ENCODE assay signal across 8 cellular contexts in genomic region chr3:43155464-43156121, GRCh38. TPM values are rescaled to one million over a fixed set of nuclear protein-coding genes. Genes with fewer than 3 reads are reported as not detected.
DNase-seq lines count a peak whose midpoint lies in the region; ATAC-seq lines count a peak whose summit lies in the region.

No MANE protein-coding gene starts in this region.

- DNase-seq in Daoy (ENCODE audit: low read depth) (peak; percentile 75), NCI-H526 (lab: John Stamatoyannopoulos, UW) (peak; percentile 62 to 80), ecto neural progenitor cell (ENCODE audit: low spot score) (peak; percentile 70), medulla oblongata (ENCODE audit: extremely low spot score) (peak; percentile 81), NCI-H1105 treated with DMSO at 0.1 percent for 48 hours (lab: John Stamatoyannopoulos, UW) (no peak)
- DNase-seq in effector memory CD8-positive, alpha-beta T cell = no peak
- no peak for DNase-seq in activated effector memory CD4-positive, alpha-beta T cell treated with anti-CD3 and anti-CD28 coated beads, Interleukin-2, amount 50 U/mL, for 16 hours

- peaks cover 0 to 3% of the 10 kb centered on the region in 2 donors for H3K4me1 Mint-ChIP-seq in effector memory CD8-positive, alpha-beta T cell (ENCODE audit: low read depth in 2 of 2)

- ATAC-seq in HG03139 (IDR thresholded peaks at IDR 0.05; ENCODE audit: unreplicated experiment) = no peak
- no peak for ATAC-seq in effector memory CD8-positive, alpha-beta T cell (replicated peaks)

- peak overlapping the region in 1 of 2 donors; percentile 35 for H3K27ac Mint-ChIP-seq in effector memory CD8-positive, alpha-beta T cell

- peaks cover 0 to 18% of the 10 kb centered on the region in 2 donors for H3K27me3 Mint-ChIP-seq in effector memory CD8-positive, alpha-beta T cell

- H3K36me3 Mint-ChIP-seq in effector memory CD8-positive, alpha-beta T cell (ENCODE audit: insufficient read depth) = no peaks in the 10 kb centered on the region

- no peaks in the 10 kb centered on the region for H3K9me3 Mint-ChIP-seq in effector memory CD8-positive, alpha-beta T cell

- H3K4me3 Mint-ChIP-seq in effector memory CD8-positive, alpha-beta T cell = no peak overlapping the region

RNA-seq across cellular contexts. Expression of gene POMGNT2, which starts 49.7 kb away (rescaled TPM):
- total RNA-seq in Daoy (2014; rRNA removed; shearing (Covaris generic)) = 15.3 and 20.7 TPM in 2 replicates

Comparison
In these comparisons a context has a peak if more than half of its experiments do, and no peak if none do; other contexts are left out.
1. DNase-seq: peak in Daoy (single experiment), NCI-H526 (2 of 2), ecto neural progenitor cell (single experiment) and medulla oblongata (single experiment); none in NCI-H1105 treated with DMSO at 0.1 percent for 48 hours (single experiment), effector memory CD8-positive, alpha-beta T cell (0 of 3) and activated effector memory CD4-positive, alpha-beta T cell treated with anti-CD3 and anti-CD28 coated beads, Interleukin-2, amount 50 U/mL, for 16 hours (single experiment).